In the genomic region with DNA sequence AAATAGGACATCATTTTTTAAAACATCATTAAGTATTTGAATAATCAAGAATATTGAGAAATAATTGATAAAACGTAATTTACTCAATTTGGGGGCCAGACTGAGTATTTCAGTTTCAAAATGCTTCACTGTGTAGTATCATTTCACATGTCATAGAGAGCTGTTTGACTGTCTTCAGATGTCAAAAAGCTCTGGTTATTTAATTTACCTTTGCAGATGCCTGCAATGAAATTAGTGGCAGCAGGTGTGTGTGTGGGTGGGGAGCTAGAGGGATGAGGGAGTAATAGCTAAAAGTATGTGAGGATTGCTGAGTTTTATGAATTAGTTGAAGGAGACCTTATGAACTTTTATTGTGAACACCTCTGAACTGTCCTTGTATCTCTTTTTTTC, we compare ENCODE assay signal across 22 cellular contexts.
"Had no signal": no experiment of that assay in that cellular context is flagged by ENCODE, and none has a peak within 500 bp of the region (broad histone marks: within the 10 kb centered on the region; RNA-seq: fewer than 3 reads in every experiment).

No MANE protein-coding gene starts in this region.

- FAIRE-seq: endometrium, kidney, TTC549 had no signal

- H3K27ac ChIP-seq: ascending aorta, brain microvascular endothelial cell, heart right ventricle, lower lobe of right lung, tibial artery, WERI-Rb-1 had no signal

- H3K36me3 Mint-ChIP-seq: activated naive CD4-positive, alpha-beta T cell treated with anti-CD3 and anti-CD28 coated beads, Interleukin-2, amount 50 U/mL, for 72 hours; naive thymus-derived CD8-positive, alpha-beta T cell had no signal

- H3K27me3 ChIP-seq: ascending aorta, brain microvascular endothelial cell, heart right ventricle, spleen, tibial artery had no signal

- H3K27ac Mint-ChIP-seq: activated CD8-positive, alpha-beta T cell treated with anti-CD3 and anti-CD28 coated beads, Interleukin-2, amount 10 ng/mL, durations not matched to agents 7 days and 5 days; activated naive CD4-positive, alpha-beta T cell treated with anti-CD3 and anti-CD28 coated beads, Interleukin-2, amount 50 U/mL, for 72 hours; activated T-helper 1 cell treated with anti-CD3 and anti-CD28 coated beads, Interleukin-12 subunit alpha, Interleukin-12 subunit beta, Interleukin-2, Interleukin-4 antibody, amounts not matched to agents 30 ng/mL and 10 ng/mL and 1 ng/mL, durations not matched to agents 14 hours and 24 hours and 36 hours; dendritic cell treated with granulocyte-macrophage colony-stimulating factor and Interleukin-4, amounts not matched to agents 40 ng/mL and 50 ng/mL, for 4 days; naive thymus-derived CD8-positive, alpha-beta T cell; stimulated activated naive CD8-positive, alpha-beta T cell treated with anti-CD3 and anti-CD28 coated beads, Interleukin-15, amount 100 ng/mL, for 72 hours had no signal

- ATAC-seq: activated CD8-positive, alpha-beta T cell treated with anti-CD3 and anti-CD28 coated beads, Interleukin-2, amount 10 ng/mL, durations not matched to agents 7 days and 5 days; activated naive CD4-positive, alpha-beta T cell treated with anti-CD3 and anti-CD28 coated beads, Interleukin-2, amount 50 U/mL, for 72 hours; heart right ventricle; left lobe of liver; lower lobe of right lung; naive thymus-derived CD8-positive, alpha-beta T cell; stimulated activated naive CD8-positive, alpha-beta T cell treated with anti-CD3 and anti-CD28 coated beads, Interleukin-15, amount 100 ng/mL, for 72 hours had no signal

- DNase-seq: activated CD4-positive, alpha-beta T cell treated with anti-CD3 and anti-CD28 coated beads for 1 hour; activated CD4-positive, alpha-beta T cell treated with anti-CD3 and anti-CD28 coated beads, Interleukin-2, amount 50 U/mL, for 1 hour; activated CD8-positive, alpha-beta T cell treated with anti-CD3 and anti-CD28 coated beads, Interleukin-2, amount 10 ng/mL, durations not matched to agents 7 days and 5 days; activated gamma-delta T cell treated with Interleukin-2 at 50 U/mL for 16 hours; brain microvascular endothelial cell; effector CD4-positive, alpha-beta T cell; heart right ventricle; kidney; lower lobe of right lung; naive thymus-derived CD8-positive, alpha-beta T cell; spleen; stimulated activated CD4-positive, alpha-beta T cell treated with anti-CD3 and anti-CD28 coated beads, Interleukin-4, amount 100 ng/mL, for 1 hour; stimulated activated naive CD8-positive, alpha-beta T cell treated with anti-CD3 and anti-CD28 coated beads, Interleukin-15, amount 100 ng/mL, for 72 hours; tibial artery; WERI-Rb-1 had no signal

- H3K4me1 ChIP-seq: ascending aorta, heart right ventricle, lower lobe of right lung, tibial artery had no signal

- H3K4me3 ChIP-seq: ascending aorta, heart right ventricle, lower lobe of right lung, spleen, tibial artery had no signal

- H3K9me3 Mint-ChIP-seq: activated T-helper 1 cell treated with anti-CD3 and anti-CD28 coated beads, Interleukin-12 subunit alpha, Interleukin-12 subunit beta, Interleukin-2, Interleukin-4 antibody, amounts not matched to agents 30 ng/mL and 10 ng/mL and 1 ng/mL, durations not matched to agents 14 hours and 24 hours and 36 hours; stimulated activated naive CD8-positive, alpha-beta T cell treated with anti-CD3 and anti-CD28 coated beads, Interleukin-15, amount 100 ng/mL, for 72 hours had no signal

- H3K4me3 Mint-ChIP-seq: activated CD8-positive, alpha-beta T cell treated with anti-CD3 and anti-CD28 coated beads, Interleukin-2, amount 10 ng/mL, durations not matched to agents 7 days and 5 days; activated T-helper 1 cell treated with anti-CD3 and anti-CD28 coated beads, Interleukin-12 subunit alpha, Interleukin-12 subunit beta, Interleukin-2, Interleukin-4 antibody, amounts not matched to agents 30 ng/mL and 10 ng/mL and 1 ng/mL, durations not matched to agents 14 hours and 24 hours and 36 hours; dendritic cell treated with granulocyte-macrophage colony-stimulating factor and Interleukin-4, amounts not matched to agents 40 ng/mL and 50 ng/mL, for 4 days; naive thymus-derived CD8-positive, alpha-beta T cell; stimulated activated naive CD8-positive, alpha-beta T cell treated with anti-CD3 and anti-CD28 coated beads, Interleukin-15, amount 100 ng/mL, for 72 hours had no signal

- H3K27me3 Mint-ChIP-seq: dendritic cell treated with granulocyte-macrophage colony-stimulating factor and Interleukin-4, amounts not matched to agents 40 ng/mL and 50 ng/mL, for 4 days; stimulated activated naive CD8-positive, alpha-beta T cell treated with anti-CD3 and anti-CD28 coated beads, Interleukin-15, amount 100 ng/mL, for 72 hours had no signal

- H3K4me1 Mint-ChIP-seq: stimulated activated naive CD8-positive, alpha-beta T cell treated with anti-CD3 and anti-CD28 coated beads, Interleukin-15, amount 100 ng/mL, for 72 hours had no signal
